Comparison of ENCODE assay signal across 14 cellular contexts in genomic region chr15:64016257-64016656, GRCh38. TPM values are rescaled to one million over a fixed set of nuclear protein-coding genes. Genes with fewer than 3 reads are reported as not detected.
"Had no signal": no experiment of that assay in that cellular context is flagged by ENCODE, and none has a peak within 500 bp of the region (broad histone marks: within the 10 kb centered on the region; RNA-seq: fewer than 3 reads in every experiment).

No MANE protein-coding gene starts in this region.

- H3K9me3 ChIP-seq: thoracic aorta, transverse colon had no signal

- DNase-seq: cortex of kidney; dorsolateral prefrontal cortex; effector CD8-positive, alpha-beta T cell; immature natural killer cell; left colon; naive thymus-derived CD4-positive, alpha-beta T cell; nephron progenitor cell; stimulated activated CD4-positive, alpha-beta T cell treated with anti-CD3 and anti-CD28 coated beads, Interleukin-4, amount 100 ng/mL, for 1 hour; stimulated activated CD8-positive, alpha-beta memory T cell treated with anti-CD3 and anti-CD28 coated beads, Interleukin-4, amount 100 ng/mL, for 48 hours; stimulated activated naive B cell treated with anti-CD40 and anti-IgM and Interleukin-4, amounts not matched to agents 10 μg/mL and 1 μg/mL and 100 μg/mL, for 72 hours; stimulated activated naive CD8-positive, alpha-beta T cell treated with anti-CD3 and anti-CD28 coated beads, Interleukin-15, amount 100 ng/mL, for 72 hours; substantia nigra; transverse colon had no signal

- ATAC-seq: naive thymus-derived CD4-positive, alpha-beta T cell; stimulated activated naive B cell treated with anti-CD40 and anti-IgM and Interleukin-4, amounts not matched to agents 10 μg/mL and 1 μg/mL and 100 μg/mL, for 72 hours; stimulated activated naive CD8-positive, alpha-beta T cell treated with anti-CD3 and anti-CD28 coated beads, Interleukin-15, amount 100 ng/mL, for 72 hours had no signal

- H3K4me3 ChIP-seq: dorsolateral prefrontal cortex, thoracic aorta, transverse colon had no signal

- H3K27ac ChIP-seq: thoracic aorta, transverse colon had no signal

- H3K36me3 ChIP-seq: thoracic aorta, transverse colon had no signal

- H3K27me3 ChIP-seq: transverse colon had no signal

RNA-seq across cellular contexts. Expression of gene DAPK2, which starts 30.0 kb away (rescaled TPM):
- polyA plus RNA-seq: naive thymus-derived CD4-positive, alpha-beta T cell had no signal
